22 cellular contexts compared by ENCODE assay signal in genomic region chr6:113147544-113147943, GRCh38.
A peak's percentile ranks its signal among the peaks of the same experiment; 100 is the strongest.
DNase-seq lines count a peak whose midpoint lies in the region; TF ChIP-seq lines count a peak whose summit lies in the region.
"Had no signal": no experiment of that assay in that cellular context is flagged by ENCODE, and none has a peak within 500 bp of the region (broad histone marks: within the 10 kb centered on the region; RNA-seq: fewer than 3 reads in every experiment).

No MANE protein-coding gene starts in this region.

- H3K27me3 Mint-ChIP-seq in HFFc6 (ENCODE audit: insufficient read depth) (no peaks in the 10 kb centered on the region), CD14-positive monocyte (ENCODE audit: low read depth in 3 of 3) (peaks cover 0 to 1% (median 1%) of the 10 kb centered on the region in 3 donors)
- H3K27me3 Mint-ChIP-seq: activated naive CD8-positive, alpha-beta T cell treated with anti-CD3 and anti-CD28 coated beads, Interleukin-2, amount 50 U/mL, for 24 hours; CD4-positive, alpha-beta T cell; dendritic cell treated with granulocyte-macrophage colony-stimulating factor and Interleukin-4, amounts not matched to agents 40 ng/mL and 50 ng/mL, for 4 days had no signal

- no peak overlapping the region for H3K4me3 ChIP-seq in AG09309 (ENCODE audit: control insufficient read depth, low read depth, low read length)
- no peak overlapping the region for H3K4me3 ChIP-seq in hepatocyte
- H3K4me3 ChIP-seq: right atrium auricular region, SJCRH30 had no signal

- H3K9me3 Mint-ChIP-seq in HFFc6, result peaks cover 8% of the 10 kb centered on the region; the same call in 1 of the 2 replicates
- peaks cover 0 to 11% (median 4%) of the 10 kb centered on the region in 7 donors for H3K9me3 Mint-ChIP-seq in CD14-positive monocyte
- H3K9me3 Mint-ChIP-seq: activated naive CD8-positive, alpha-beta T cell treated with anti-CD3 and anti-CD28 coated beads, Interleukin-2, amount 50 U/mL, for 24 hours; dendritic cell treated with granulocyte-macrophage colony-stimulating factor and Interleukin-4, amounts not matched to agents 40 ng/mL and 50 ng/mL, for 4 days had no signal

- peaks cover 4% of the 10 kb centered on the region for H3K4me1 ChIP-seq in hepatocyte (ENCODE audit: insufficient read depth)
- H3K4me1 ChIP-seq: right atrium auricular region had no signal

- TF ChIP-seq CTCF in AG09309 (IDR thresholded peaks at IDR 0.05; ENCODE audit: control insufficient read depth, insufficient read depth, low read depth, low read length, missing control alignments), result no peak
- no peak for TF ChIP-seq CTCF in HFFc6 (IDR thresholded peaks at IDR 0.05)
- no peak for TF ChIP-seq CTCF in hepatocyte (IDR thresholded peaks at IDR 0.05; ENCODE audit: poor library complexity)
- TF ChIP-seq CTCF in CD14-positive monocyte (IDR thresholded peaks at IDR 0.05), result no peak

- peaks cover 42% of the 10 kb centered on the region for H3K4me1 Mint-ChIP-seq in HFFc6 (ENCODE audit: low read depth)
- H3K4me1 Mint-ChIP-seq in CD14-positive monocyte, result no peaks in the 10 kb centered on the region
- H3K4me1 Mint-ChIP-seq: activated naive CD8-positive, alpha-beta T cell treated with anti-CD3 and anti-CD28 coated beads, Interleukin-2, amount 50 U/mL, for 24 hours had no signal

- no peak overlapping the region for H2AFZ ChIP-seq in hepatocyte

- peaks cover 19% of the 10 kb centered on the region for H3K36me3 Mint-ChIP-seq in HFFc6 (ENCODE audit: low read depth)
- no peaks in the 10 kb centered on the region for H3K36me3 Mint-ChIP-seq in CD14-positive monocyte

- H3K4me3 Mint-ChIP-seq in HFFc6 (peak overlapping the region; percentile 15), CD14-positive monocyte (no peak overlapping the region)
- H3K4me3 Mint-ChIP-seq: activated naive CD8-positive, alpha-beta T cell treated with anti-CD3 and anti-CD28 coated beads, Interleukin-2, amount 50 U/mL, for 24 hours; CD4-positive, alpha-beta T cell; dendritic cell treated with granulocyte-macrophage colony-stimulating factor and Interleukin-4, amounts not matched to agents 40 ng/mL and 50 ng/mL, for 4 days had no signal

- intact Hi-C loops in CD14-positive monocyte (cut with micrococcal nuclease), result no loop called here

- H3K79me2 ChIP-seq in hepatocyte, result no peaks in the 10 kb centered on the region

- DNase-seq in AG09309 (ENCODE audit: low read depth), result peak; percentile 92
- peak; percentile 86 for DNase-seq in HFFc6
- DNase-seq in amniotic stem cell (lab: John Stamatoyannopoulos, UW), result peak; percentile 70
- peak; percentile 65 for DNase-seq in iris pigment epithelial cell (ENCODE audit: low read depth)
- DNase-seq in hepatocyte (ENCODE audit: low spot score), result no peak
- no peak for DNase-seq in RPMI8226
- no peak for DNase-seq in CD14-positive monocyte (ENCODE audit: low spot score)
- DNase-seq in putamen (ENCODE audit: low spot score), result no peak
- DNase-seq: activated CD4-positive, alpha-beta T cell treated with anti-CD3 and anti-CD28 coated beads, Interleukin-2, amount 50 U/mL, for 4 hours; activated CD8-positive, alpha-beta memory T cell treated with anti-CD3 and anti-CD28 coated beads, Interleukin-2, amount 50 U/mL, for 48 hours; activated effector memory CD4-positive, alpha-beta T cell treated with Interleukin-2 at 50 U/mL for 16 hours; activated naive CD8-positive, alpha-beta T cell treated with anti-CD3 and anti-CD28 coated beads, Interleukin-2, amount 50 U/mL, for 24 hours; CD4-positive, alpha-beta T cell; mammary epithelial cell; NCI-H1417; NCI-H774; stimulated activated CD4-positive, alpha-beta T cell treated with anti-CD3 and anti-CD28 coated beads, Interleukin-15, amount 100 ng/mL, for 24 hours; substantia nigra; T-helper 2 cell had no signal

- whole genome bisulfite sequencing in hepatocyte (ENCODE audit: low lambda C conversion rate, missing lambda C conversion rate), result 74% methylated on average over 2 of the region's 2 CpGs

- H3K27ac ChIP-seq in hepatocyte, result no peak overlapping the region
- H3K27ac ChIP-seq: right atrium auricular region, SJCRH30 had no signal

- no peak overlapping the region for H3K4me2 ChIP-seq in hepatocyte

- H4K20me1 ChIP-seq in hepatocyte (ENCODE audit: insufficient read depth, poor library complexity, severe bottlenecking), result no peaks in the 10 kb centered on the region

- H3K27ac Mint-ChIP-seq in HFFc6, result peak overlapping the region; percentile 12
- H3K27ac Mint-ChIP-seq in CD14-positive monocyte, result no peak overlapping the region
- H3K27ac Mint-ChIP-seq: activated naive CD8-positive, alpha-beta T cell treated with anti-CD3 and anti-CD28 coated beads, Interleukin-2, amount 50 U/mL, for 24 hours; CD4-positive, alpha-beta T cell; dendritic cell treated with granulocyte-macrophage colony-stimulating factor and Interleukin-4, amounts not matched to agents 40 ng/mL and 50 ng/mL, for 4 days had no signal

- H3K36me3 ChIP-seq in hepatocyte (replicated peaks; ENCODE audit: insufficient read depth, low read depth), result no peaks in the 10 kb centered on the region
- H3K36me3 ChIP-seq: right atrium auricular region, SJCRH30 had no signal

- H3K9me3 ChIP-seq in hepatocyte (ENCODE audit: low read depth), result no peaks in the 10 kb centered on the region
- H3K9me3 ChIP-seq: SJCRH30 had no signal

- H3K9me2 ChIP-seq in hepatocyte (replicated peaks; ENCODE audit: insufficient read depth), result no peaks in the 10 kb centered on the region

- H3K27me3 ChIP-seq in hepatocyte, result no peaks in the 10 kb centered on the region
- H3K27me3 ChIP-seq: right atrium auricular region, SJCRH30 had no signal

Comparison
In these comparisons a context has a peak if more than half of its experiments do, and no peak if none do; other contexts are left out.
1. DNase-seq: peak in AG09309 (single experiment), HFFc6 (single experiment), amniotic stem cell (single experiment) and iris pigment epithelial cell (single experiment); none in hepatocyte (single experiment), RPMI8226 (single experiment), CD14-positive monocyte (single experiment) and putamen (single experiment).